8 cellular contexts compared by ENCODE assay signal in genomic region chr2:27322766-27323591, GRCh38. TPM values are rescaled to one million over a fixed set of nuclear protein-coding genes. Genes with fewer than 3 reads are reported as not detected.
DNase-seq lines count a peak whose midpoint lies in the region; ATAC-seq, FAIRE-seq and TF ChIP-seq lines count a peak whose summit lies in the region.

A gene with protein sequence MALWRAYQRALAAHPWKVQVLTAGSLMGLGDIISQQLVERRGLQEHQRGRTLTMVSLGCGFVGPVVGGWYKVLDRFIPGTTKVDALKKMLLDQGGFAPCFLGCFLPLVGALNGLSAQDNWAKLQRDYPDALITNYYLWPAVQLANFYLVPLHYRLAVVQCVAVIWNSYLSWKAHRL (minus strand): TSS chr2:27323097. CDS start chr2:27322517, 580 bp downstream.

- H3K9me3 Mint-ChIP-seq in WTC11 = no peaks in the 10 kb centered on the region

- no peaks in the 10 kb centered on the region for H3K27me3 Mint-ChIP-seq in WTC11 (ENCODE audit: low read depth)

- H3K4me2 ChIP-seq in smooth muscle cell = peak within 1 kb of the TSS; percentile 99

- H3F3A ChIP-seq in smooth muscle cell (ENCODE audit: low read depth) = peaks cover 8% of the 10 kb centered on the region

- H3K27ac Mint-ChIP-seq in WTC11 = peak within 1 kb of the TSS; percentile 94

- H3K4me3 Mint-ChIP-seq in WTC11 = peak within 1 kb of the TSS; percentile 99

- CTCF ChIA-PET in AG04450 (lab: Charles Lee) = interaction anchor here (1.4 to 3.4 kb wide), 3 partner anchors 19 to 43 kb away, joined by 5 to 18 read pairs (median 5); partner anchors contain the start of gene GTF3C2
- CTCF ChIA-PET in WTC11 (lab: Charles Lee) = interaction anchor here (1.0 to 2.1 kb wide), 5 partner anchors 15 to 72 kb away, joined by 3 to 7 read pairs (median 4); partner anchors contain the start of gene UCN

- H3K9me3 ChIP-seq in AG04450 (ENCODE audit: control insufficient read depth, insufficient read depth, low read length) = no peaks in the 10 kb centered on the region
- H3K9me3 ChIP-seq in smooth muscle cell (replicated peaks; ENCODE audit: low read depth) = no peaks in the 10 kb centered on the region

- DNase-seq in AG04450 (ENCODE audit: low read depth, low spot score) = peak; percentile 78
- peak; percentile 86 for DNase-seq in NCI-H226
- DNase-seq in WTC11 (ENCODE audit: low spot score) = peak; percentile 91
- peak; percentile 87 for DNase-seq in bronchial epithelial cell (ENCODE audit: low read depth)
- peak; percentile 99 for DNase-seq in iPS-NIHi7 (ENCODE audit: extremely low spot score)
- peak; percentile 52 for DNase-seq in smooth muscle cell (lab: John Stamatoyannopoulos, UW; ENCODE audit: unreplicated experiment)

- TF ChIP-seq CTCF in AG04450 (IDR thresholded peaks at IDR 0.05; ENCODE audit: low read depth, low read length) = no peak
- TF ChIP-seq CTCF in WTC11 (IDR thresholded peaks at IDR 0.05) = no peak
- no peak for TF ChIP-seq CTCF in bronchial epithelial cell (IDR thresholded peaks at IDR 0.05; ENCODE audit: insufficient read depth, low read length, severe bottlenecking)
- TF ChIP-seq CTCF in smooth muscle cell (IDR thresholded peaks at IDR 0.05; ENCODE audit: borderline replicate concordance, insufficient read depth, poor library complexity, severe bottlenecking) = no peak

- peak within 1 kb of the TSS; percentile 90 for H3K4me3 ChIP-seq in AG04450 (ENCODE audit: low read depth, low read length)
- H3K4me3 ChIP-seq in bronchial epithelial cell (ENCODE audit: low read depth, low read length) = peak within 1 kb of the TSS; percentile 90
- H3K4me3 ChIP-seq in smooth muscle cell = peak within 1 kb of the TSS; percentile 70

- H3K4me1 Mint-ChIP-seq in WTC11 = peaks cover 11% of the 10 kb centered on the region

- peak within 1 kb of the TSS; percentile 82 for H2AFZ ChIP-seq in smooth muscle cell (ENCODE audit: low read depth)

- H4K20me1 ChIP-seq in smooth muscle cell (ENCODE audit: low read depth) = no peaks in the 10 kb centered on the region

- WGBS in smooth muscle cell (ENCODE audit: low lambda C conversion rate) = 2% methylated on average over 39 of the region's 39 CpGs

- peak within 1 kb of the TSS; percentile 98 for H3K9ac ChIP-seq in smooth muscle cell (ENCODE audit: low read depth)

- POLR2A ChIA-PET in AG04450 (lab: Yijun Ruan, JAX) = interaction anchor here (0.6 to 2.0 kb wide), 6 partner anchors 11 to 550 kb away, joined by 3 to 9 read pairs (median 3); partner anchors contain the start of genes GTF3C2 and PREB
- POLR2A ChIA-PET in WTC11 (lab: Charles Lee) = interaction anchor here (0.5 to 1.3 kb wide), 6 partner anchors 11 to 102 kb away, joined by 3 to 4 read pairs (median 3); partner anchors contain the start of genes EIF2B4 and UCN

- peaks cover 20% of the 10 kb centered on the region for H3K36me3 Mint-ChIP-seq in WTC11

- FAIRE-seq in bronchial epithelial cell (lab: Jason Lieb, UNC) = no peak

- H3K79me2 ChIP-seq in smooth muscle cell (ENCODE audit: low read depth) = peaks cover 7% of the 10 kb centered on the region

- peaks cover 24% of the 10 kb centered on the region for H3K4me1 ChIP-seq in smooth muscle cell (ENCODE audit: low read depth)

- peaks cover 11% of the 10 kb centered on the region for H3K36me3 ChIP-seq in bronchial epithelial cell (ENCODE audit: control insufficient read depth, insufficient read depth, low read length)
- H3K36me3 ChIP-seq in smooth muscle cell (ENCODE audit: low read depth) = no peaks in the 10 kb centered on the region

- H3K27ac ChIP-seq in AG04450 (ENCODE audit: low read depth, low read length) = peak within 1 kb of the TSS; percentile 95
- H3K27ac ChIP-seq in smooth muscle cell (ENCODE audit: low read depth) = peak within 1 kb of the TSS; percentile 92

- ATAC-seq in GM18907 (IDR thresholded peaks at IDR 0.05; ENCODE audit: unreplicated experiment) (peak; percentile 92), HG03139 (IDR thresholded peaks at IDR 0.05; ENCODE audit: unreplicated experiment) (peak; percentile 92), WTC11 (peak; percentile 89)

- H3K27me3 ChIP-seq in AG04450 (ENCODE audit: control insufficient read depth, insufficient read depth, low read length) (no peaks in the 10 kb centered on the region), bronchial epithelial cell (ENCODE audit: control insufficient read depth, insufficient read depth, low read length) (no peaks in the 10 kb centered on the region), smooth muscle cell (ENCODE audit: low read depth) (no peaks in the 10 kb centered on the region)

TF ChIP-seq in WTC11, 78 proteins besides CTCF, POLR2A, EP300 and RAD21 (continues in another document):
- TF ChIP-seq JUN (CRISPR knock-in tag; IDR thresholded peaks at IDR 0.05) (no peak), E2F5 (CRISPR knock-in tag; IDR thresholded peaks at IDR 0.05) (no peak), CBFB (CRISPR knock-in tag; IDR thresholded peaks at IDR 0.05; ENCODE audit: low read depth) (no peak), NR3C1 (CRISPR knock-in tag; conservative IDR thresholded peaks at IDR 0.05; ENCODE audit: low read depth) (no peak), SP1 (CRISPR knock-in tag; conservative IDR thresholded peaks at IDR 0.05) (peak; percentile 99), ZNF416 (CRISPR knock-in tag; IDR thresholded peaks at IDR 0.05) (peak; percentile 81), KAT7 (CRISPR knock-in tag; IDR thresholded peaks at IDR 0.05; ENCODE audit: borderline replicate concordance) (no peak), NR1H2 (CRISPR knock-in tag; IDR thresholded peaks at IDR 0.05) (no peak), RORB (CRISPR knock-in tag; IDR thresholded peaks at IDR 0.05) (no peak)
- TF ChIP-seq, protein P1, sequence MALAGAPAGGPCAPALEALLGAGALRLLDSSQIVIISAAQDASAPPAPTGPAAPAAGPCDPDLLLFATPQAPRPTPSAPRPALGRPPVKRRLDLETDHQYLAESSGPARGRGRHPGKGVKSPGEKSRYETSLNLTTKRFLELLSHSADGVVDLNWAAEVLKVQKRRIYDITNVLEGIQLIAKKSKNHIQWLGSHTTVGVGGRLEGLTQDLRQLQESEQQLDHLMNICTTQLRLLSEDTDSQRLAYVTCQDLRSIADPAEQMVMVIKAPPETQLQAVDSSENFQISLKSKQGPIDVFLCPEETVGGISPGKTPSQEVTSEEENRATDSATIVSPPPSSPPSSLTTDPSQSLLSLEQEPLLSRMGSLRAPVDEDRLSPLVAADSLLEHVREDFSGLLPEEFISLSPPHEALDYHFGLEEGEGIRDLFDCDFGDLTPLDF (CRISPR knock-in tag; IDR thresholded peaks at IDR 0.05) = no peak
- TF ChIP-seq, protein P2, sequence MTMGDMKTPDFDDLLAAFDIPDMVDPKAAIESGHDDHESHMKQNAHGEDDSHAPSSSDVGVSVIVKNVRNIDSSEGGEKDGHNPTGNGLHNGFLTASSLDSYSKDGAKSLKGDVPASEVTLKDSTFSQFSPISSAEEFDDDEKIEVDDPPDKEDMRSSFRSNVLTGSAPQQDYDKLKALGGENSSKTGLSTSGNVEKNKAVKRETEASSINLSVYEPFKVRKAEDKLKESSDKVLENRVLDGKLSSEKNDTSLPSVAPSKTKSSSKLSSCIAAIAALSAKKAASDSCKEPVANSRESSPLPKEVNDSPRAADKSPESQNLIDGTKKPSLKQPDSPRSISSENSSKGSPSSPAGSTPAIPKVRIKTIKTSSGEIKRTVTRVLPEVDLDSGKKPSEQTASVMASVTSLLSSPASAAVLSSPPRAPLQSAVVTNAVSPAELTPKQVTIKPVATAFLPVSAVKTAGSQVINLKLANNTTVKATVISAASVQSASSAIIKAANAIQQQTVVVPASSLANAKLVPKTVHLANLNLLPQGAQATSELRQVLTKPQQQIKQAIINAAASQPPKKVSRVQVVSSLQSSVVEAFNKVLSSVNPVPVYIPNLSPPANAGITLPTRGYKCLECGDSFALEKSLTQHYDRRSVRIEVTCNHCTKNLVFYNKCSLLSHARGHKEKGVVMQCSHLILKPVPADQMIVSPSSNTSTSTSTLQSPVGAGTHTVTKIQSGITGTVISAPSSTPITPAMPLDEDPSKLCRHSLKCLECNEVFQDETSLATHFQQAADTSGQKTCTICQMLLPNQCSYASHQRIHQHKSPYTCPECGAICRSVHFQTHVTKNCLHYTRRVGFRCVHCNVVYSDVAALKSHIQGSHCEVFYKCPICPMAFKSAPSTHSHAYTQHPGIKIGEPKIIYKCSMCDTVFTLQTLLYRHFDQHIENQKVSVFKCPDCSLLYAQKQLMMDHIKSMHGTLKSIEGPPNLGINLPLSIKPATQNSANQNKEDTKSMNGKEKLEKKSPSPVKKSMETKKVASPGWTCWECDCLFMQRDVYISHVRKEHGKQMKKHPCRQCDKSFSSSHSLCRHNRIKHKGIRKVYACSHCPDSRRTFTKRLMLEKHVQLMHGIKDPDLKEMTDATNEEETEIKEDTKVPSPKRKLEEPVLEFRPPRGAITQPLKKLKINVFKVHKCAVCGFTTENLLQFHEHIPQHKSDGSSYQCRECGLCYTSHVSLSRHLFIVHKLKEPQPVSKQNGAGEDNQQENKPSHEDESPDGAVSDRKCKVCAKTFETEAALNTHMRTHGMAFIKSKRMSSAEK (CRISPR knock-in tag; IDR thresholded peaks at IDR 0.05; ENCODE audit: borderline replicate concordance) = 0 out of 2 replicates have a peak, but pooled peaks have one; percentile 61
- TF ChIP-seq, protein P3, sequence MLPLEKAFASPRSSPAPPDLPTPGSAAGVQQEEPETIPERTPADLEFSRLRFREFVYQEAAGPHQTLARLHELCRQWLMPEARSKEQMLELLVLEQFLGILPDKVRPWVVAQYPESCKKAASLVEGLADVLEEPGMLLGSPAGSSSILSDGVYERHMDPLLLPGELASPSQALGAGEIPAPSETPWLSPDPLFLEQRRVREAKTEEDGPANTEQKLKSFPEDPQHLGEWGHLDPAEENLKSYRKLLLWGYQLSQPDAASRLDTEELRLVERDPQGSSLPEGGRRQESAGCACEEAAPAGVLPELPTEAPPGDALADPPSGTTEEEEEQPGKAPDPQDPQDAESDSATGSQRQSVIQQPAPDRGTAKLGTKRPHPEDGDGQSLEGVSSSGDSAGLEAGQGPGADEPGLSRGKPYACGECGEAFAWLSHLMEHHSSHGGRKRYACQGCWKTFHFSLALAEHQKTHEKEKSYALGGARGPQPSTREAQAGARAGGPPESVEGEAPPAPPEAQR (CRISPR knock-in tag; IDR thresholded peaks at IDR 0.05) = no peak

RNA-seq across cellular contexts. Expression of the gene that starts here (rescaled TPM):
- 183 and 191 TPM in 2 replicates for polyA plus RNA-seq in AG04450 (2011; rRNA removed)
- 157 and 184 TPM in 2 replicates for polyA minus RNA-seq in AG04450 (2011; rRNA and poly(A)+ RNA removed)
- 51.5 to 60.4 TPM (median 59.3 TPM) in 3 replicates for total RNA-seq in WTC11 (2021)
- total RNA-seq in bronchial epithelial cell = 43.3 and 55.3 TPM in 2 replicates
- 87.1 and 114 TPM in 2 replicates for total RNA-seq in smooth muscle cell
- 117 and 128 TPM in 2 replicates for polyA plus RNA-seq in smooth muscle cell

Comparison
In these comparisons a context has a peak if more than half of its experiments do, and no peak if none do; other contexts are left out.
1. Peak in every context shown above with its lines: DNase-seq, ATAC-seq, H3K4me3 ChIP-seq and H3K27ac ChIP-seq.